2 cellular contexts compared by ENCODE assay signal in the genomic region with DNA sequence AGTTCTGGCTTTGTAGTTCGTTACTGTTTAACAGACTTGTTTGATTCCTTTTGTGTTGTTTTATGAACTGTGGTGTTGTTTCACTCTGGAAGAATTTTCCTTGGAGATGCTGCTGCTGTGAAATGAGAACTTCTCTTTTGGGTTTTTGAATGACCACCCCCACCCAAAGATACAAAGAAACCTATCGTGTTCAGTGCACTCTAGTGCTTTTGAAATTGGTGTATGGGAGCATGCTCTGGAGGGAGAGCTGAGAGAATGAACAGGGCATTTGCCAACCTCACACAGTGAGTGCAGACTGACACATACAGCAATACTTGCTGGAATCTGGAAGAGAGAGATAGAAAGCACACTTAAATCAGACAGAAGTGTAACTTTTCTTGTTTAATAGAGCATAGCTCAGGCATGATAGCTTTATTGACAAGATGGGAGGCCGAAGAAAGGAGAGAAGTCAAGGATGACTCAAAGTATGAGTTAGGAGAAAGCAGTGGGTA.
TF ChIP-seq lines count a peak whose summit lies in the region.

No MANE protein-coding gene starts in this region.

TF ChIP-seq in SK-N-SH, 30 proteins besides CTCF, POLR2A, EP300 and RAD21 (continued from another document):
- no peak for TF ChIP-seq RFX5 (IDR thresholded peaks at IDR 0.05; ENCODE audit: low read length)
- peak; percentile 10; the same call in 1 of the 2 replicates for TF ChIP-seq TEAD4 (IDR thresholded peaks at IDR 0.05; ENCODE audit: borderline replicate concordance, insufficient read depth)

TF ChIP-seq in HepG2, 621 proteins besides CTCF, POLR2A, EP300 and RAD21 (continued from another document):
- TF ChIP-seq ZFY (CRISPR knock-in tag; IDR thresholded peaks at IDR 0.05) (no peak), ZNF781 (CRISPR knock-in tag; IDR thresholded peaks at IDR 0.05; ENCODE audit: borderline replicate concordance, not compliant biosample characterization) (no peak), DPF2 (CRISPR knock-in tag; IDR thresholded peaks at IDR 0.05; ENCODE audit: borderline replicate concordance, low read depth) (no peak), RAD51 (IDR thresholded peaks at IDR 0.05; ENCODE audit: borderline replicate concordance) (no peak), ZBTB42 (CRISPR knock-in tag; IDR thresholded peaks at IDR 0.05) (no peak), ZNF431 (CRISPR knock-in tag; IDR thresholded peaks at IDR 0.05; ENCODE audit: borderline replicate concordance, low read depth) (no peak)
- TF ChIP-seq, protein P1, sequence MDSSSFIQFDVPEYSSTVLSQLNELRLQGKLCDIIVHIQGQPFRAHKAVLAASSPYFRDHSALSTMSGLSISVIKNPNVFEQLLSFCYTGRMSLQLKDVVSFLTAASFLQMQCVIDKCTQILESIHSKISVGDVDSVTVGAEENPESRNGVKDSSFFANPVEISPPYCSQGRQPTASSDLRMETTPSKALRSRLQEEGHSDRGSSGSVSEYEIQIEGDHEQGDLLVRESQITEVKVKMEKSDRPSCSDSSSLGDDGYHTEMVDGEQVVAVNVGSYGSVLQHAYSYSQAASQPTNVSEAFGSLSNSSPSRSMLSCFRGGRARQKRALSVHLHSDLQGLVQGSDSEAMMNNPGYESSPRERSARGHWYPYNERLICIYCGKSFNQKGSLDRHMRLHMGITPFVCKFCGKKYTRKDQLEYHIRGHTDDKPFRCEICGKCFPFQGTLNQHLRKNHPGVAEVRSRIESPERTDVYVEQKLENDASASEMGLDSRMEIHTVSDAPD (CRISPR knock-in tag; IDR thresholded peaks at IDR 0.05): no peak
